9 cellular contexts compared by ENCODE assay signal in genomic region chrX:41512394-41512793, GRCh38.
DNase-seq lines count a peak whose midpoint lies in the region; ATAC-seq, FAIRE-seq and TF ChIP-seq lines count a peak whose summit lies in the region.
"Had no signal": no experiment of that assay in that cellular context is flagged by ENCODE, and none has a peak within 500 bp of the region (broad histone marks: within the 10 kb centered on the region; RNA-seq: fewer than 3 reads in every experiment).

No MANE protein-coding gene starts in this region.

- no peaks in the 10 kb centered on the region for H3K27me3 ChIP-seq in HepG2 (ENCODE audit: control insufficient read depth in 1 of 2, insufficient read depth in 2 of 2, low read length in 2 of 2)

- H3K9me2 ChIP-seq in OCI-LY7 (ENCODE audit: insufficient read depth, low read length): no peaks in the 10 kb centered on the region

- intact Hi-C loops in OCI-LY7 (cut with micrococcal nuclease; ENCODE audit: unreplicated experiment) (no loop called here), HepG2 (cut with micrococcal nuclease; ENCODE audit: unreplicated experiment) (no loop called here)

- no peak for FAIRE-seq in HepG2 (lab: Jason Lieb, UNC)

- H3K9me3 ChIP-seq in OCI-LY7 (ENCODE audit: low read length): no peaks in the 10 kb centered on the region
- H3K9me3 ChIP-seq in HepG2 (ENCODE audit: low read length): no peaks in the 10 kb centered on the region

- H2AFZ ChIP-seq in OCI-LY7 (ENCODE audit: low read length): peak overlapping the region; percentile 72; the same call in 1 of the 2 replicates
- no peak overlapping the region for H2AFZ ChIP-seq in HepG2 (ENCODE audit: low read length)

- TF ChIP-seq EP300 in HepG2 (IDR thresholded peaks at IDR 0.05; ENCODE audit: low read depth in 2 of 2, low read length in 2 of 2) (no peak), HepG2 (CRISPR knock-in tag; IDR thresholded peaks at IDR 0.05; ENCODE audit: borderline replicate concordance) (no peak)

- no peak overlapping the region for H3K4me3 ChIP-seq in OCI-LY7 (ENCODE audit: low read depth, low read length, poor library complexity, severe bottlenecking)
- no peak overlapping the region for H3K4me3 ChIP-seq in HepG2 (replicated peaks in 1 of 3; ENCODE audit: insufficient read depth in 1 of 3, low read depth in 2 of 3, low read length in 3 of 3)

- in situ Hi-C loops in HepG2 (cut with HindIII; ENCODE audit: extremely low pct_ligation_motif_present, low pct_unique_long_range_greater_than_20kb): no loop called here

- TF ChIP-seq RAD21 in HepG2 (CRISPR knock-in tag; IDR thresholded peaks at IDR 0.05): no peak

- H3K36me3 ChIP-seq in OCI-LY7 (ENCODE audit: insufficient read depth, low read length) (no peaks in the 10 kb centered on the region), HepG2 (replicated peaks in 1 of 2; ENCODE audit: control insufficient read depth in 1 of 2, insufficient read depth in 2 of 2, low read length in 2 of 2) (no peaks in the 10 kb centered on the region)

- peak overlapping the region; percentile 55 for H3K27ac ChIP-seq in OCI-LY7 (ENCODE audit: low read depth, low read length, poor library complexity, severe bottlenecking)
- no peak overlapping the region for H3K27ac ChIP-seq in HepG2 (ENCODE audit: extremely low read length, insufficient read depth, low read length)

- no peak for TF ChIP-seq POLR2A in HepG2 (IDR thresholded peaks at IDR 0.05; ENCODE audit: insufficient read depth in 1 of 2, low read depth in 2 of 2, low read length in 2 of 2)

- ATAC-seq in GM19372 (IDR thresholded peaks at IDR 0.05; ENCODE audit: low read depth, unreplicated experiment) (peak; percentile 92), HG02938 (IDR thresholded peaks at IDR 0.05; ENCODE audit: unreplicated experiment) (peak; percentile 96), HepG2 (no peak)
- ATAC-seq: naive thymus-derived CD4-positive, alpha-beta T cell had no signal

- POLR2A ChIA-PET in OCI-LY7 (lab: Charles Lee) (interaction anchor here (0.7 kb wide), 1 partner anchor 21 kb away, joined by 3 read pairs; no protein-coding TSS in a partner anchor), HepG2 (lab: Yijun Ruan, JAX) (no interaction called here)

- H3K9ac ChIP-seq in HepG2 (ENCODE audit: insufficient read depth, low read depth, low read length): no peak overlapping the region

- no peak for TF ChIP-seq CTCF in GM10266 (IDR thresholded peaks at IDR 0.05; ENCODE audit: control insufficient read depth, insufficient read depth, low read depth, missing control alignments)
- TF ChIP-seq CTCF in OCI-LY7 (conservative IDR thresholded peaks at IDR 0.05; ENCODE audit: low read length): no peak
- no peak for TF ChIP-seq CTCF in HepG2 (CRISPR knock-in tag; IDR thresholded peaks at IDR 0.05)

- H4K20me1 ChIP-seq in OCI-LY7 (ENCODE audit: insufficient read depth, low read length) (no peaks in the 10 kb centered on the region), HepG2 (ENCODE audit: insufficient read depth, low read length) (no peaks in the 10 kb centered on the region)

- H3K4me1 ChIP-seq in OCI-LY7 (ENCODE audit: insufficient read depth, low read length, poor library complexity, severe bottlenecking) (peaks cover 33% of the 10 kb centered on the region), HepG2 (ENCODE audit: insufficient read depth, low read length) (no peaks in the 10 kb centered on the region)

- WGBS in HepG2 (ENCODE audit: low lambda C conversion rate): 92% methylated on average over 2 of the region's 4 CpGs

- DNase-seq in GM10266 (ENCODE audit: extremely low spot score): peak; percentile 12
- peak; percentile 73 for DNase-seq in OCI-LY7 (ENCODE audit: low spot score)
- no peak for DNase-seq in HepG2 (ENCODE audit: low spot score)
- DNase-seq in medulla oblongata (ENCODE audit: extremely low spot score): no peak
- DNase-seq in nucleus accumbens (lab: John Stamatoyannopoulos, UW): no peak
- DNase-seq in A172 (ENCODE audit: low spot score): no peak

- BruUV-seq in OCI-LY7 (replicated peaks; lab: Mats Ljungman, UMichigan) (no TSS peak), HepG2 (replicated peaks; lab: Mats Ljungman, UMichigan) (no TSS peak)

- no peaks in the 10 kb centered on the region for H3K79me2 ChIP-seq in OCI-LY7 (ENCODE audit: insufficient read depth, low read depth, low read length)
- no peaks in the 10 kb centered on the region for H3K79me2 ChIP-seq in HepG2 (ENCODE audit: insufficient read depth, low read length)

- H3K4me2 ChIP-seq in OCI-LY7 (ENCODE audit: low read length) (peak overlapping the region; percentile 44), HepG2 (ENCODE audit: low read depth, low read length) (no peak overlapping the region)

- CTCF ChIA-PET in OCI-LY7 (lab: Charles Lee; ENCODE audit: unreplicated experiment): no interaction called here
- CTCF ChIA-PET in HepG2 (lab: Yijun Ruan, JAX; ENCODE audit: low intra/inter-chr PET ratio, low total read pairs): no interaction called here

TF ChIP-seq in HepG2, 621 proteins besides CTCF, POLR2A, EP300 and RAD21:
- TF ChIP-seq SP4 (CRISPR knock-in tag; IDR thresholded peaks at IDR 0.05): no peak
- TF ChIP-seq ZNF710 (CRISPR knock-in tag; IDR thresholded peaks at IDR 0.05; ENCODE audit: borderline replicate concordance): no peak
- TF ChIP-seq ZNF577 (CRISPR knock-in tag; IDR thresholded peaks at IDR 0.05; ENCODE audit: borderline replicate concordance, low read depth): no peak
- no peak for TF ChIP-seq HCFC1 (IDR thresholded peaks at IDR 0.05; ENCODE audit: low read depth, low read length)
- no peak for TF ChIP-seq ZNF354B (CRISPR knock-in tag; IDR thresholded peaks at IDR 0.05)
- TF ChIP-seq ZFP37 (CRISPR knock-in tag; IDR thresholded peaks at IDR 0.05; ENCODE audit: borderline replicate concordance): no peak
- TF ChIP-seq SMYD3 (CRISPR knock-in tag; IDR thresholded peaks at IDR 0.05): no peak
- TF ChIP-seq ZNF660 (CRISPR knock-in tag; IDR thresholded peaks at IDR 0.05; ENCODE audit: borderline replicate concordance, low read depth): no peak

Comparison
In these comparisons a context has a peak if more than half of its experiments do, and no peak if none do; other contexts are left out.
1. DNase-seq: peak in GM10266 (single experiment) and OCI-LY7 (single experiment); none in HepG2 (single experiment), medulla oblongata (single experiment), nucleus accumbens (0 of 56) and A172 (single experiment).